In genomic region chr19:1040476-1041271, GRCh38 we compare ENCODE assay signal across 8 cellular contexts. TPM values are rescaled to one million over a fixed set of nuclear protein-coding genes. Genes with fewer than 3 reads are reported as not detected.
DNase-seq lines count a peak whose midpoint lies in the region; ATAC-seq, FAIRE-seq and TF ChIP-seq lines count a peak whose summit lies in the region.

No MANE protein-coding gene starts in this region.

- peak overlapping the region; percentile 75 to 92 (median 80) for H3K4me3 ChIP-seq in keratinocyte (ENCODE audit: control insufficient read depth in 2 of 3, extremely low read depth in 1 of 3, insufficient read depth in 2 of 3, low read depth in 1 of 3, low read length in 3 of 3)

- H3K36me3 ChIP-seq in keratinocyte (ENCODE audit: control insufficient read depth in 2 of 2, extremely low read depth in 1 of 2, insufficient read depth in 2 of 2, low read length in 2 of 2): peaks cover 20 to 25% of the 10 kb centered on the region in 2 experiments

- H3K9me1 ChIP-seq in keratinocyte (ENCODE audit: control insufficient read depth, extremely low read depth, insufficient read depth, low read length): no peaks in the 10 kb centered on the region

- DNase-seq in NCI-H345 (lab: John Stamatoyannopoulos, UW) (peak; percentile 95), cerebellar cortex (ENCODE audit: low spot score) (peak; percentile 96), keratinocyte (ENCODE audit: low read depth, low spot score) (peak; percentile 92), cortex of kidney (lab: John Stamatoyannopoulos, UW) (no peak)
- peak; percentile 90 for DNase-seq in activated CD4-positive, CD25-positive, alpha-beta regulatory T cell treated with anti-CD3 and anti-CD28 coated beads, Interleukin-2, amount 50 U/mL, for 72 hours
- DNase-seq in stimulated activated CD4-positive, alpha-beta T cell treated with anti-CD3 and anti-CD28 coated beads, Interleukin-12 subunit alpha, Interleukin-12 subunit beta, amount 100 ng/mL, for 4 hours: peak; percentile 85

- H3K79me2 ChIP-seq in keratinocyte (ENCODE audit: control insufficient read depth, insufficient read depth, low read length): peaks cover 6% of the 10 kb centered on the region

- no peak for TF ChIP-seq CTCF in keratinocyte (optimal IDR thresholded peaks at IDR 0.05 in 1 of 3, IDR thresholded peaks at IDR 0.05 in 1 of 3, conservative IDR thresholded peaks at IDR 0.05 in 1 of 3; ENCODE audit: extremely low read depth in 1 of 3, insufficient read depth in 2 of 3, low read length in 3 of 3)

- peak; percentile 46 for ATAC-seq in GM18498 (IDR thresholded peaks at IDR 0.05; ENCODE audit: unreplicated experiment)
- peak; percentile 44 for ATAC-seq in HG03159 (IDR thresholded peaks at IDR 0.05; ENCODE audit: unreplicated experiment)

- no peaks in the 10 kb centered on the region for H3K9me3 ChIP-seq in keratinocyte (ENCODE audit: control insufficient read depth, low read depth, low read length)

- dilution Hi-C loops in keratinocyte (cut with MboI; ENCODE audit: extremely low pct_ligation_motif_present, low sequenced_read_pairs): no loop called here

- H3K9ac ChIP-seq in keratinocyte (ENCODE audit: control insufficient read depth, extremely low read depth, insufficient read depth, low read length): peak overlapping the region; percentile 74

- H3K27ac ChIP-seq in keratinocyte (ENCODE audit: control insufficient read depth, insufficient read depth, low read length): peak overlapping the region; percentile 62

- FAIRE-seq in keratinocyte (lab: Jason Lieb, UNC): peak; percentile 95

- peaks cover 29% of the 10 kb centered on the region for H3K4me1 ChIP-seq in keratinocyte (ENCODE audit: control insufficient read depth, extremely low read depth, insufficient read depth, low read length)

- peaks cover 9% of the 10 kb centered on the region for H4K20me1 ChIP-seq in keratinocyte (ENCODE audit: control insufficient read depth, extremely low read depth, insufficient read depth, low read length)

- peak overlapping the region; percentile 96 for H3K4me2 ChIP-seq in keratinocyte (ENCODE audit: control insufficient read depth, extremely low read depth, insufficient read depth, low read depth, low read length)

- no peaks in the 10 kb centered on the region for H3K27me3 ChIP-seq in keratinocyte (ENCODE audit: control insufficient read depth, extremely low read depth, insufficient read depth, low read length)

- H2AFZ ChIP-seq in keratinocyte (ENCODE audit: control insufficient read depth, low read length): no peak overlapping the region

RNA-seq across cellular contexts. Expression of gene ABCA7, which starts 0.8 kb away (rescaled TPM):
- 7.4 to 11.0 TPM (median 7.9 TPM) in 3 replicates for polyA plus RNA-seq in keratinocyte
- 19.5 TPM for polyA plus RNA-seq in keratinocyte (2011; ENCODE audit: low read depth)
- polyA plus RNA-seq in keratinocyte (2011; cell fraction: cytosol; rRNA removed): 2.5 and 4.0 TPM in 2 replicates
- 52.2 and 76.0 TPM in 2 replicates for polyA plus RNA-seq in keratinocyte (2011; cell fraction: nucleus; rRNA removed)
- 24.8 and 30.3 TPM in 2 replicates for polyA plus RNA-seq in keratinocyte (2012; ENCODE audit: low replicate concordance)
- polyA minus RNA-seq in keratinocyte: 15.3 to 35.6 TPM (median 15.8 TPM) in 3 replicates
- polyA minus RNA-seq in keratinocyte (2011; cell fraction: cytosol; rRNA and poly(A)+ RNA removed): 27.8 TPM
- 58.4 and 58.8 TPM in 2 replicates for polyA minus RNA-seq in keratinocyte (2011; cell fraction: nucleus; rRNA and poly(A)+ RNA removed)

RNA-seq across cellular contexts. Expression of gene CNN2, which starts 14.3 kb away (rescaled TPM):
- polyA plus RNA-seq in keratinocyte: 105 to 495 TPM (median 136 TPM) in 3 replicates
- polyA plus RNA-seq in keratinocyte (2011; ENCODE audit: low read depth): 186 TPM
- polyA plus RNA-seq in keratinocyte (2011; cell fraction: cytosol; rRNA removed): 254 and 453 TPM in 2 replicates
- 183 and 199 TPM in 2 replicates for polyA plus RNA-seq in keratinocyte (2011; cell fraction: nucleus; rRNA removed)
- 103 and 434 TPM in 2 replicates for polyA plus RNA-seq in keratinocyte (2012; ENCODE audit: low replicate concordance)
- 315 to 953 TPM (median 352 TPM) in 3 replicates for polyA minus RNA-seq in keratinocyte
- 700 TPM for polyA minus RNA-seq in keratinocyte (2011; cell fraction: cytosol; rRNA and poly(A)+ RNA removed)
- 110 and 152 TPM in 2 replicates for polyA minus RNA-seq in keratinocyte (2011; cell fraction: nucleus; rRNA and poly(A)+ RNA removed)

RNA-seq across cellular contexts. Expression of gene RNU6-2, which starts 19.4 kb away (rescaled TPM):
- polyA plus RNA-seq in keratinocyte: not detected in 3 replicates
- polyA plus RNA-seq in keratinocyte (2011; ENCODE audit: low read depth): not detected
- polyA plus RNA-seq in keratinocyte (2011; cell fraction: cytosol; rRNA removed): not detected in 2 replicates
- not detected in 2 replicates for polyA plus RNA-seq in keratinocyte (2011; cell fraction: nucleus; rRNA removed)
- polyA plus RNA-seq in keratinocyte (2012; ENCODE audit: low replicate concordance): not detected in 2 replicates
- not detected in 3 replicates for polyA minus RNA-seq in keratinocyte
- not detected for polyA minus RNA-seq in keratinocyte (2011; cell fraction: cytosol; rRNA and poly(A)+ RNA removed)
- not detected in 2 replicates for polyA minus RNA-seq in keratinocyte (2011; cell fraction: nucleus; rRNA and poly(A)+ RNA removed)

RNA-seq across cellular contexts. Expression of gene TMEM259, which starts 19.8 kb away (rescaled TPM):
- polyA plus RNA-seq in keratinocyte: 61.5 to 136 TPM (median 88.0 TPM) in 3 replicates
- 20.3 TPM for polyA plus RNA-seq in keratinocyte (2011; ENCODE audit: low read depth)
- 27.0 and 52.9 TPM in 2 replicates for polyA plus RNA-seq in keratinocyte (2011; cell fraction: cytosol; rRNA removed)
- 272 and 345 TPM in 2 replicates for polyA plus RNA-seq in keratinocyte (2011; cell fraction: nucleus; rRNA removed)
- 73.6 and 95.3 TPM in 2 replicates for polyA plus RNA-seq in keratinocyte (2012; ENCODE audit: low replicate concordance)
- 51.8 to 216 TPM (median 62.8 TPM) in 3 replicates for polyA minus RNA-seq in keratinocyte
- polyA minus RNA-seq in keratinocyte (2011; cell fraction: cytosol; rRNA and poly(A)+ RNA removed): 53.9 TPM
- polyA minus RNA-seq in keratinocyte (2011; cell fraction: nucleus; rRNA and poly(A)+ RNA removed): 66.9 and 74.8 TPM in 2 replicates

RNA-seq across cellular contexts. Expression of gene ARHGAP45, which starts 26.3 kb away (rescaled TPM):
- 0.56 to 1.3 TPM (median 1.1 TPM) in 3 replicates for polyA plus RNA-seq in keratinocyte
- polyA plus RNA-seq in keratinocyte (2011; ENCODE audit: low read depth): 0.85 TPM
- 0.33 and 1.3 TPM in 2 replicates for polyA plus RNA-seq in keratinocyte (2011; cell fraction: cytosol; rRNA removed)
- polyA plus RNA-seq in keratinocyte (2011; cell fraction: nucleus; rRNA removed): 1.5 and 2.9 TPM in 2 replicates
- 3.3 and 7.0 TPM in 2 replicates for polyA plus RNA-seq in keratinocyte (2012; ENCODE audit: low replicate concordance)
- 0.51 to 3.4 TPM (median 1.3 TPM) in 3 replicates for polyA minus RNA-seq in keratinocyte
- 6.5 TPM for polyA minus RNA-seq in keratinocyte (2011; cell fraction: cytosol; rRNA and poly(A)+ RNA removed)
- 1.4 and 3.4 TPM in 2 replicates for polyA minus RNA-seq in keratinocyte (2011; cell fraction: nucleus; rRNA and poly(A)+ RNA removed)
